34 cellular contexts compared by ENCODE assay signal in genomic region chr3:139016430-139017048, GRCh38. TPM values are rescaled to one million over a fixed set of nuclear protein-coding genes. Genes with fewer than 3 reads are reported as not detected.
DNase-seq lines count a peak whose midpoint lies in the region; ATAC-seq, FAIRE-seq and TF ChIP-seq lines count a peak whose summit lies in the region.
"Had no signal": no experiment of that assay in that cellular context is flagged by ENCODE, and none has a peak within 500 bp of the region (broad histone marks: within the 10 kb centered on the region; RNA-seq: fewer than 3 reads in every experiment).

No MANE protein-coding gene starts in this region.

- no peak for TF ChIP-seq POLR2A in HepG2 (IDR thresholded peaks at IDR 0.05; ENCODE audit: insufficient read depth in 1 of 2, low read depth in 2 of 2, low read length in 2 of 2)

- H3K27me3 Mint-ChIP-seq in activated T-helper 1 cell treated with anti-CD3 and anti-CD28 coated beads, Interleukin-12 subunit alpha, Interleukin-12 subunit beta, Interleukin-2, Interleukin-4 antibody, amounts not matched to agents 30 ng/mL and 10 ng/mL and 1 ng/mL, durations not matched to agents 14 hours and 24 hours and 36 hours (ENCODE audit: insufficient read depth): peaks cover 4% of the 10 kb centered on the region
- H3K27me3 Mint-ChIP-seq: activated naive CD4-positive, alpha-beta T cell treated with anti-CD3 and anti-CD28 coated beads, Interleukin-2, amount 10 ng/mL, durations not matched to agents 7 days and 5 days had no signal

- no TSS peak for BruUV-seq in HepG2 (replicated peaks; lab: Mats Ljungman, UMichigan)

- H3K4me1 Mint-ChIP-seq in activated T-helper 1 cell treated with anti-CD3 and anti-CD28 coated beads, Interleukin-12 subunit alpha, Interleukin-12 subunit beta, Interleukin-2, Interleukin-4 antibody, amounts not matched to agents 30 ng/mL and 10 ng/mL and 1 ng/mL, durations not matched to agents 14 hours and 24 hours and 36 hours (ENCODE audit: low read depth): no peaks in the 10 kb centered on the region
- H3K4me1 Mint-ChIP-seq: activated naive CD4-positive, alpha-beta T cell treated with anti-CD3 and anti-CD28 coated beads, Interleukin-2, amount 10 ng/mL, durations not matched to agents 7 days and 5 days; IgD-negative memory B cell; naive thymus-derived CD4-positive, alpha-beta T cell had no signal

- no peaks in the 10 kb centered on the region for H4K20me1 ChIP-seq in HepG2 (ENCODE audit: insufficient read depth, low read length)

- no peaks in the 10 kb centered on the region for H3K36me3 ChIP-seq in HepG2 (replicated peaks in 1 of 2; ENCODE audit: control insufficient read depth in 1 of 2, insufficient read depth in 2 of 2, low read length in 2 of 2)
- H3K36me3 ChIP-seq: brain microvascular endothelial cell, HAP-1, Peyer's patch, SJCRH30, thoracic aorta, vagina had no signal

- ATAC-seq in GM19463 (IDR thresholded peaks at IDR 0.05; ENCODE audit: unreplicated experiment) (peak; percentile 88), HepG2 (no peak)
- ATAC-seq: CD8-positive, alpha-beta T cell; naive thymus-derived CD4-positive, alpha-beta T cell had no signal

- POLR2A ChIA-PET in HepG2 (lab: Yijun Ruan, JAX): no interaction called here

- no peak overlapping the region for H3K27ac Mint-ChIP-seq in activated T-helper 1 cell treated with anti-CD3 and anti-CD28 coated beads, Interleukin-12 subunit alpha, Interleukin-12 subunit beta, Interleukin-2, Interleukin-4 antibody, amounts not matched to agents 30 ng/mL and 10 ng/mL and 1 ng/mL, durations not matched to agents 14 hours and 24 hours and 36 hours
- H3K27ac Mint-ChIP-seq: activated naive CD4-positive, alpha-beta T cell treated with anti-CD3 and anti-CD28 coated beads, Interleukin-2, amount 10 ng/mL, durations not matched to agents 7 days and 5 days; CD8-positive, alpha-beta T cell; IgD-negative memory B cell; naive thymus-derived CD4-positive, alpha-beta T cell had no signal

- no peaks in the 10 kb centered on the region for H3K27me3 ChIP-seq in HepG2 (ENCODE audit: control insufficient read depth in 1 of 2, insufficient read depth in 2 of 2, low read length in 2 of 2)
- H3K27me3 ChIP-seq: brain microvascular endothelial cell, Peyer's patch, SJCRH30, vagina had no signal

- no peak overlapping the region for H3K4me3 ChIP-seq in HepG2 (replicated peaks in 1 of 3; ENCODE audit: insufficient read depth in 1 of 3, low read depth in 2 of 3, low read length in 3 of 3)
- H3K4me3 ChIP-seq: dorsolateral prefrontal cortex, HAP-1, Peyer's patch, SJCRH30, thoracic aorta, vagina had no signal

- no peak overlapping the region for H3K9ac ChIP-seq in HepG2 (ENCODE audit: insufficient read depth, low read depth, low read length)

- TF ChIP-seq CTCF in HepG2 (CRISPR knock-in tag; IDR thresholded peaks at IDR 0.05): no peak

- H3K4me2 ChIP-seq in HepG2 (ENCODE audit: low read depth, low read length): no peak overlapping the region

- DNase-seq in DMS79 treated with DMSO at 0.1 percent for 48 hours (lab: John Stamatoyannopoulos, UW) (peak; percentile 35), DMS79 (lab: John Stamatoyannopoulos, UW) (no peak), OCI-M1 (lab: John Stamatoyannopoulos, UW) (peak; percentile 39), HepG2 (ENCODE audit: low spot score) (peak; percentile 13), NCI-H345 treated with DMSO at 0.1 percent for 48 hours (lab: John Stamatoyannopoulos, UW; ENCODE audit: unreplicated experiment) (no peak), KG1 (lab: John Stamatoyannopoulos, UW) (no peak)
- no peak for DNase-seq in activated T-helper 1 cell treated with anti-CD3 and anti-CD28 coated beads, Interleukin-12 subunit alpha, Interleukin-12 subunit beta, Interleukin-2, Interleukin-4 antibody, amounts not matched to agents 30 ng/mL and 10 ng/mL and 1 ng/mL, durations not matched to agents 14 hours and 24 hours and 36 hours (ENCODE audit: low spot score)
- DNase-seq: activated CD4-positive, CD25-positive, alpha-beta regulatory T cell; activated naive CD4-positive, alpha-beta T cell treated with anti-CD3 and anti-CD28 coated beads, Interleukin-2, amount 10 ng/mL, durations not matched to agents 7 days and 5 days; brain microvascular endothelial cell; CD8-positive, alpha-beta T cell; DMS153; dorsolateral prefrontal cortex; islet precursor cell; midbrain; naive thymus-derived CD4-positive, alpha-beta T cell; NCI-H1436; NCI-H2171; NCI-H524 treated with DMSO at 0.1 percent for 48 hours; nucleus accumbens; Peyer's patch; stimulated activated naive CD4-positive, alpha-beta T cell treated with Interleukin-2 at 50 U/mL for 16 hours; T-helper 1 cell had no signal

- in situ Hi-C loops in HepG2 (cut with HindIII; ENCODE audit: extremely low pct_ligation_motif_present, low pct_unique_long_range_greater_than_20kb): no loop called here

- CTCF ChIA-PET in HepG2 (lab: Yijun Ruan, JAX; ENCODE audit: low intra/inter-chr PET ratio, low total read pairs): no interaction called here

- TF ChIP-seq EP300 in HepG2 (IDR thresholded peaks at IDR 0.05; ENCODE audit: low read depth in 2 of 2, low read length in 2 of 2): no peak
- TF ChIP-seq EP300 in HepG2 (CRISPR knock-in tag; IDR thresholded peaks at IDR 0.05; ENCODE audit: borderline replicate concordance): no peak

- no peak overlapping the region for H3K4me3 Mint-ChIP-seq in activated T-helper 1 cell treated with anti-CD3 and anti-CD28 coated beads, Interleukin-12 subunit alpha, Interleukin-12 subunit beta, Interleukin-2, Interleukin-4 antibody, amounts not matched to agents 30 ng/mL and 10 ng/mL and 1 ng/mL, durations not matched to agents 14 hours and 24 hours and 36 hours
- H3K4me3 Mint-ChIP-seq: activated naive CD4-positive, alpha-beta T cell treated with anti-CD3 and anti-CD28 coated beads, Interleukin-2, amount 10 ng/mL, durations not matched to agents 7 days and 5 days; CD8-positive, alpha-beta T cell; IgD-negative memory B cell; naive thymus-derived CD4-positive, alpha-beta T cell had no signal

- no peaks in the 10 kb centered on the region for H3K79me2 ChIP-seq in HepG2 (ENCODE audit: insufficient read depth, low read length)

- H3K4me1 ChIP-seq in HepG2 (ENCODE audit: insufficient read depth, low read length): no peaks in the 10 kb centered on the region
- H3K4me1 ChIP-seq: HAP-1, Peyer's patch, SJCRH30, vagina had no signal

- no peak overlapping the region for H3K27ac ChIP-seq in HepG2 (ENCODE audit: extremely low read length, insufficient read depth, low read length)
- H3K27ac ChIP-seq: brain microvascular endothelial cell, dorsolateral prefrontal cortex, Peyer's patch, SJCRH30, thoracic aorta, vagina had no signal

- 8% methylated on average over 3 of the region's 3 CpGs for WGBS in HepG2 (ENCODE audit: low lambda C conversion rate)

- no peaks in the 10 kb centered on the region for H3K9me3 ChIP-seq in HepG2 (ENCODE audit: low read length)
- H3K9me3 ChIP-seq: HAP-1, SJCRH30, vagina had no signal

- H3K9me3 Mint-ChIP-seq in activated T-helper 1 cell treated with anti-CD3 and anti-CD28 coated beads, Interleukin-12 subunit alpha, Interleukin-12 subunit beta, Interleukin-2, Interleukin-4 antibody, amounts not matched to agents 30 ng/mL and 10 ng/mL and 1 ng/mL, durations not matched to agents 14 hours and 24 hours and 36 hours: peaks cover 23% of the 10 kb centered on the region

- no peak for TF ChIP-seq RAD21 in HepG2 (CRISPR knock-in tag; IDR thresholded peaks at IDR 0.05)

- no peak for FAIRE-seq in HepG2 (lab: Jason Lieb, UNC)
- FAIRE-seq: endothelial cell of umbilical vein had no signal

- no peaks in the 10 kb centered on the region for H3K36me3 Mint-ChIP-seq in activated T-helper 1 cell treated with anti-CD3 and anti-CD28 coated beads, Interleukin-12 subunit alpha, Interleukin-12 subunit beta, Interleukin-2, Interleukin-4 antibody, amounts not matched to agents 30 ng/mL and 10 ng/mL and 1 ng/mL, durations not matched to agents 14 hours and 24 hours and 36 hours (ENCODE audit: low read depth)
- H3K36me3 Mint-ChIP-seq: activated naive CD4-positive, alpha-beta T cell treated with anti-CD3 and anti-CD28 coated beads, Interleukin-2, amount 10 ng/mL, durations not matched to agents 7 days and 5 days; CD8-positive, alpha-beta T cell; IgD-negative memory B cell had no signal

- intact Hi-C loops in HepG2 (cut with micrococcal nuclease; ENCODE audit: unreplicated experiment): no loop called here
- intact Hi-C loops in activated T-helper 1 cell treated with anti-CD3 and anti-CD28 coated beads, Interleukin-12 subunit alpha, Interleukin-12 subunit beta, Interleukin-2, Interleukin-4 antibody, amounts not matched to agents 30 ng/mL and 10 ng/mL and 1 ng/mL, durations not matched to agents 14 hours and 24 hours and 36 hours (cut with micrococcal nuclease): no loop called here

- H2AFZ ChIP-seq in HepG2 (ENCODE audit: low read length): no peak overlapping the region

RNA-seq across cellular contexts. Expression of gene PRR23B, which starts 4.2 kb away (rescaled TPM):
- not detected in 2 replicates for total RNA-seq in HepG2 (2016; rRNA removed; fragmentation: Illumina TruSeq; extraction: Trizol)
- total RNA-seq in HepG2 (2016; cell fraction: cytosol; rRNA removed; fragmentation: Illumina TruSeq; extraction: Trizol; ENCODE audit: low read depth): not detected in 2 replicates
- total RNA-seq in HepG2 (2016; cell fraction: insoluble cytoplasmic fraction; rRNA removed; fragmentation: Illumina TruSeq; extraction: Trizol): not detected in 2 replicates
- not detected in 2 replicates for total RNA-seq in HepG2 (2016; cell fraction: membrane; rRNA removed; fragmentation: Illumina TruSeq; extraction: Trizol)
- not detected in 2 replicates for total RNA-seq in HepG2 (2016; cell fraction: nucleus; rRNA removed; fragmentation: Illumina TruSeq; extraction: Trizol)
- not detected in 2 replicates for polyA plus RNA-seq in HepG2 (2011; rRNA removed)
- polyA plus RNA-seq in HepG2 (2011; cell fraction: cytosol; rRNA removed): not detected in 2 replicates
- not detected in 2 replicates for polyA plus RNA-seq in HepG2 (2011; cell fraction: nucleus; rRNA removed)
- not detected in 2 replicates for polyA plus RNA-seq in HepG2 (2012)
- not detected in 2 replicates for polyA plus RNA-seq in HepG2 (2016; cell fraction: cytosol; fragmentation: Illumina TruSeq; extraction: Trizol; ENCODE audit: low read depth)
- polyA plus RNA-seq in HepG2 (2016; cell fraction: insoluble cytoplasmic fraction; fragmentation: Illumina TruSeq; extraction: Trizol; ENCODE audit: low read depth): not detected in 2 replicates
- polyA plus RNA-seq in HepG2 (2016; cell fraction: membrane; fragmentation: Illumina TruSeq; extraction: Trizol; ENCODE audit: low read depth): not detected in 2 replicates
- polyA plus RNA-seq in HepG2 (2016; cell fraction: nucleus; fragmentation: Illumina TruSeq; extraction: Trizol; ENCODE audit: insufficient read depth, low read depth): not detected in 2 replicates
- polyA minus RNA-seq in HepG2 (2011; rRNA and poly(A)+ RNA removed; ENCODE audit: low replicate concordance): not detected in 2 replicates
- not detected in 2 replicates for polyA minus RNA-seq in HepG2 (2011; cell fraction: cytosol; rRNA and poly(A)+ RNA removed)
- polyA minus RNA-seq in HepG2 (2011; cell fraction: nucleus; rRNA and poly(A)+ RNA removed): not detected in 2 replicates
- total RNA-seq in activated T-helper 1 cell treated with anti-CD3 and anti-CD28 coated beads, Interleukin-12 subunit alpha, Interleukin-12 subunit beta, Interleukin-2, Interleukin-4 antibody, amounts not matched to agents 30 ng/mL and 10 ng/mL and 1 ng/mL, durations not matched to agents 14 hours and 24 hours and 36 hours: not detected in 2 replicates
- total RNA-seq: A172; CD8-positive, alpha-beta T cell; cerebellum; dorsolateral prefrontal cortex; endothelial cell of umbilical vein; liver; naive thymus-derived CD4-positive, alpha-beta T cell; Peyer's patch; pulmonary artery endothelial cell; SJCRH30; thoracic aorta; vagina had no signal
- polyA plus RNA-seq: endothelial cell of umbilical vein; IgD-negative memory B cell; liver; naive thymus-derived CD4-positive, alpha-beta T cell had no signal

RNA-seq across cellular contexts. Expression of gene PRR23A, which starts 10.5 kb away (rescaled TPM):
- total RNA-seq in HepG2 (2016; rRNA removed; fragmentation: Illumina TruSeq; extraction: Trizol): not detected in 2 replicates
- total RNA-seq in HepG2 (2016; cell fraction: cytosol; rRNA removed; fragmentation: Illumina TruSeq; extraction: Trizol; ENCODE audit: low read depth): not detected in 2 replicates
- total RNA-seq in HepG2 (2016; cell fraction: insoluble cytoplasmic fraction; rRNA removed; fragmentation: Illumina TruSeq; extraction: Trizol): not detected in 2 replicates
- total RNA-seq in HepG2 (2016; cell fraction: membrane; rRNA removed; fragmentation: Illumina TruSeq; extraction: Trizol): not detected in 2 replicates
- total RNA-seq in HepG2 (2016; cell fraction: nucleus; rRNA removed; fragmentation: Illumina TruSeq; extraction: Trizol): not detected in 2 replicates
- not detected in 2 replicates for polyA plus RNA-seq in HepG2 (2011; rRNA removed)
- not detected in 2 replicates for polyA plus RNA-seq in HepG2 (2011; cell fraction: cytosol; rRNA removed)
- polyA plus RNA-seq in HepG2 (2011; cell fraction: nucleus; rRNA removed): not detected in 2 replicates
- polyA plus RNA-seq in HepG2 (2012): not detected in 2 replicates
- polyA plus RNA-seq in HepG2 (2016; cell fraction: cytosol; fragmentation: Illumina TruSeq; extraction: Trizol; ENCODE audit: low read depth): not detected in 2 replicates
- not detected in 2 replicates for polyA plus RNA-seq in HepG2 (2016; cell fraction: insoluble cytoplasmic fraction; fragmentation: Illumina TruSeq; extraction: Trizol; ENCODE audit: low read depth)
- not detected in 2 replicates for polyA plus RNA-seq in HepG2 (2016; cell fraction: membrane; fragmentation: Illumina TruSeq; extraction: Trizol; ENCODE audit: low read depth)
- not detected in 2 replicates for polyA plus RNA-seq in HepG2 (2016; cell fraction: nucleus; fragmentation: Illumina TruSeq; extraction: Trizol; ENCODE audit: insufficient read depth, low read depth)
- not detected in 2 replicates for polyA minus RNA-seq in HepG2 (2011; rRNA and poly(A)+ RNA removed; ENCODE audit: low replicate concordance)
- not detected in 2 replicates for polyA minus RNA-seq in HepG2 (2011; cell fraction: cytosol; rRNA and poly(A)+ RNA removed)
- not detected in 2 replicates for polyA minus RNA-seq in HepG2 (2011; cell fraction: nucleus; rRNA and poly(A)+ RNA removed)
- not detected in 2 replicates for total RNA-seq in activated T-helper 1 cell treated with anti-CD3 and anti-CD28 coated beads, Interleukin-12 subunit alpha, Interleukin-12 subunit beta, Interleukin-2, Interleukin-4 antibody, amounts not matched to agents 30 ng/mL and 10 ng/mL and 1 ng/mL, durations not matched to agents 14 hours and 24 hours and 36 hours
- total RNA-seq: A172; CD8-positive, alpha-beta T cell; cerebellum; dorsolateral prefrontal cortex; endothelial cell of umbilical vein; liver; naive thymus-derived CD4-positive, alpha-beta T cell; Peyer's patch; pulmonary artery endothelial cell; SJCRH30; thoracic aorta; vagina had no signal
- polyA plus RNA-seq: endothelial cell of umbilical vein; IgD-negative memory B cell; liver; naive thymus-derived CD4-positive, alpha-beta T cell had no signal

RNA-seq across cellular contexts. Expression of gene PRR23C, which starts 28.2 kb away (rescaled TPM):
- not detected in 2 replicates for total RNA-seq in HepG2 (2016; rRNA removed; fragmentation: Illumina TruSeq; extraction: Trizol)
- total RNA-seq in HepG2 (2016; cell fraction: cytosol; rRNA removed; fragmentation: Illumina TruSeq; extraction: Trizol; ENCODE audit: low read depth): not detected in 2 replicates
- total RNA-seq in HepG2 (2016; cell fraction: insoluble cytoplasmic fraction; rRNA removed; fragmentation: Illumina TruSeq; extraction: Trizol): not detected in 2 replicates
- not detected in 2 replicates for total RNA-seq in HepG2 (2016; cell fraction: membrane; rRNA removed; fragmentation: Illumina TruSeq; extraction: Trizol)
- not detected in 2 replicates for total RNA-seq in HepG2 (2016; cell fraction: nucleus; rRNA removed; fragmentation: Illumina TruSeq; extraction: Trizol)
- not detected in 2 replicates for polyA plus RNA-seq in HepG2 (2011; rRNA removed)
- polyA plus RNA-seq in HepG2 (2011; cell fraction: cytosol; rRNA removed): not detected in 2 replicates
- polyA plus RNA-seq in HepG2 (2011; cell fraction: nucleus; rRNA removed): not detected in 2 replicates
- polyA plus RNA-seq in HepG2 (2012): not detected in 2 replicates
- not detected in 2 replicates for polyA plus RNA-seq in HepG2 (2016; cell fraction: cytosol; fragmentation: Illumina TruSeq; extraction: Trizol; ENCODE audit: low read depth)
- polyA plus RNA-seq in HepG2 (2016; cell fraction: insoluble cytoplasmic fraction; fragmentation: Illumina TruSeq; extraction: Trizol; ENCODE audit: low read depth): not detected in 2 replicates
- polyA plus RNA-seq in HepG2 (2016; cell fraction: membrane; fragmentation: Illumina TruSeq; extraction: Trizol; ENCODE audit: low read depth): not detected in 2 replicates
- not detected in 2 replicates for polyA plus RNA-seq in HepG2 (2016; cell fraction: nucleus; fragmentation: Illumina TruSeq; extraction: Trizol; ENCODE audit: insufficient read depth, low read depth)
- not detected in 2 replicates for polyA minus RNA-seq in HepG2 (2011; rRNA and poly(A)+ RNA removed; ENCODE audit: low replicate concordance)
- polyA minus RNA-seq in HepG2 (2011; cell fraction: cytosol; rRNA and poly(A)+ RNA removed): not detected in 2 replicates
- polyA minus RNA-seq in HepG2 (2011; cell fraction: nucleus; rRNA and poly(A)+ RNA removed): not detected in 2 replicates
- total RNA-seq in activated T-helper 1 cell treated with anti-CD3 and anti-CD28 coated beads, Interleukin-12 subunit alpha, Interleukin-12 subunit beta, Interleukin-2, Interleukin-4 antibody, amounts not matched to agents 30 ng/mL and 10 ng/mL and 1 ng/mL, durations not matched to agents 14 hours and 24 hours and 36 hours: not detected in 2 replicates
- total RNA-seq: A172; CD8-positive, alpha-beta T cell; cerebellum; dorsolateral prefrontal cortex; endothelial cell of umbilical vein; liver; naive thymus-derived CD4-positive, alpha-beta T cell; Peyer's patch; pulmonary artery endothelial cell; SJCRH30; thoracic aorta; vagina had no signal
- polyA plus RNA-seq: endothelial cell of umbilical vein; IgD-negative memory B cell; liver; naive thymus-derived CD4-positive, alpha-beta T cell had no signal

Comparison
In these comparisons a context has a peak if more than half of its experiments do, and no peak if none do; other contexts are left out.
1. DNase-seq: peak in DMS79 treated with DMSO at 0.1 percent for 48 hours (single experiment), OCI-M1 (single experiment) and HepG2 (single experiment); none in DMS79 (single experiment), NCI-H345 treated with DMSO at 0.1 percent for 48 hours (single experiment), KG1 (single experiment) and activated T-helper 1 cell treated with anti-CD3 and anti-CD28 coated beads, Interleukin-12 subunit alpha, Interleukin-12 subunit beta, Interleukin-2, Interleukin-4 antibody, amounts not matched to agents 30 ng/mL and 10 ng/mL and 1 ng/mL, durations not matched to agents 14 hours and 24 hours and 36 hours (single experiment).